Comparison of ENCODE assay signal across 9 cellular contexts in the genomic region with DNA sequence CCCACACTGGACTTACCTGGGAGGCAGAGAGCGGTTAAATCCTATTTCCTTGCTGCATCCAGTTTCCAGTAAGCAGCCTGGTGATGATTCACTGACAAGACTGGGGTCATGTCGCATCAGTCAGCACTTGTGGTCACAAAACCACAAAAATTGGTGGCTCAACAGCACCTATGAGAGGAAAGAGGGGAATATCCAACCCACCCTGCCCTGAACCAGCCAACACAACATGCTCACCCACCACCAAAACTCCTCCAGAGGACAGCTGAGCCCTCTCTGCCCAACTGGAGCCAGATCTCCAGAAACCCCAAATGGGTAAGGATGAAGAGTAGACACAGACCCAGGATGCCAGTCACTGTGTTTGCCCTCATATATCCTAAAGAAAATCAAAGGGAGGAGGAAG.
DNase-seq lines count a peak whose midpoint lies in the region; ATAC-seq and TF ChIP-seq lines count a peak whose summit lies in the region.
"Had no signal": no experiment of that assay in that cellular context is flagged by ENCODE, and none has a peak within 500 bp of the region (broad histone marks: within the 10 kb centered on the region; RNA-seq: fewer than 3 reads in every experiment).

No MANE protein-coding gene starts in this region.

- H3K27ac ChIP-seq in muscle layer of duodenum (ENCODE audit: low read length) (peak overlapping the region; percentile 70), OCI-LY7 (ENCODE audit: low read depth, low read length, poor library complexity, severe bottlenecking) (no peak overlapping the region)

- peaks cover 61 to 95% of the 10 kb centered on the region in 2 donors for H3K4me1 ChIP-seq in muscle layer of duodenum (ENCODE audit: control insufficient read depth in 1 of 2, insufficient read depth in 2 of 2, low read length in 2 of 2)
- H3K4me1 ChIP-seq in OCI-LY7 (ENCODE audit: insufficient read depth, low read length, poor library complexity, severe bottlenecking), result peaks cover 5% of the 10 kb centered on the region

- H3K9me3 ChIP-seq in muscle layer of duodenum (ENCODE audit: control insufficient read depth in 1 of 2, low read length in 2 of 2) (no peaks in the 10 kb centered on the region), OCI-LY7 (ENCODE audit: low read length) (no peaks in the 10 kb centered on the region)

- H3K36me3 Mint-ChIP-seq in activated naive CD4-positive, alpha-beta T cell treated with anti-CD3 and anti-CD28 coated beads, Interleukin-2, amount 50 U/mL, for 72 hours, result peaks cover 7 to 34% of the 10 kb centered on the region in 2 donors

- intact Hi-C loops in OCI-LY7 (cut with micrococcal nuclease; ENCODE audit: unreplicated experiment), result no loop called here

- H3K9me2 ChIP-seq in OCI-LY7 (ENCODE audit: insufficient read depth, low read length), result no peaks in the 10 kb centered on the region

- POLR2A ChIA-PET in OCI-LY7 (lab: Charles Lee), result interaction anchor here (0.6 kb wide), 1 partner anchor 163 kb away, joined by 5 read pairs; no protein-coding TSS in a partner anchor

- DNase-seq in stimulated activated naive CD4-positive, alpha-beta T cell treated with Interleukin-2 at 50 U/mL for 16 hours (lab: John Stamatoyannopoulos, UW), result peak; percentile 41
- DNase-seq in stimulated activated naive CD4-positive, alpha-beta T cell (lab: John Stamatoyannopoulos, UW), result no peak
- peak; percentile 47 to 72 for DNase-seq in activated naive CD4-positive, alpha-beta T cell treated with anti-CD3 and anti-CD28 coated beads, Interleukin-2, amount 50 U/mL, for 72 hours (ENCODE audit: low spot score in 2 of 2)
- no peak for DNase-seq in omental fat pad (ENCODE audit: low spot score)
- no peak for DNase-seq in OCI-LY7 (ENCODE audit: low spot score)
- DNase-seq in T1000 (lab: John Stamatoyannopoulos, UW), result no peak
- no peak for DNase-seq in putamen (ENCODE audit: low spot score)

- H4K20me1 ChIP-seq in OCI-LY7 (ENCODE audit: insufficient read depth, low read length), result no peaks in the 10 kb centered on the region

- H3K27me3 ChIP-seq in muscle layer of duodenum (ENCODE audit: low read depth, low read length), result no peaks in the 10 kb centered on the region

- peak; percentile 79 to 91 for ATAC-seq in activated naive CD4-positive, alpha-beta T cell treated with anti-CD3 and anti-CD28 coated beads, Interleukin-2, amount 50 U/mL, for 72 hours
- no peak for ATAC-seq in omental fat pad (ENCODE audit: low FRiP score)

- H3K4me3 ChIP-seq in muscle layer of duodenum (ENCODE audit: low read depth in 1 of 2, low read length in 2 of 2), result peak overlapping the region in 1 of 2 donors; percentile 13
- no peak overlapping the region for H3K4me3 ChIP-seq in OCI-LY7 (ENCODE audit: low read depth, low read length, poor library complexity, severe bottlenecking)

- H3K36me3 ChIP-seq in muscle layer of duodenum (ENCODE audit: control insufficient read depth in 1 of 2, insufficient read depth in 2 of 2, low read length in 2 of 2) (peaks cover 70% of the 10 kb centered on the region in 2 donors), OCI-LY7 (ENCODE audit: insufficient read depth, low read length) (peaks cover 21% of the 10 kb centered on the region; the same call in 1 of the 2 replicates)

- TF ChIP-seq CTCF in omental fat pad (IDR thresholded peaks at IDR 0.05), result no peak
- no peak for TF ChIP-seq CTCF in OCI-LY7 (conservative IDR thresholded peaks at IDR 0.05; ENCODE audit: low read length)

- BruUV-seq in OCI-LY7 (replicated peaks; lab: Mats Ljungman, UMichigan), result no TSS peak

- peak overlapping the region; percentile 94 to 98 for H3K27ac Mint-ChIP-seq in activated naive CD4-positive, alpha-beta T cell treated with anti-CD3 and anti-CD28 coated beads, Interleukin-2, amount 50 U/mL, for 72 hours

- H3K9me3 Mint-ChIP-seq in activated naive CD4-positive, alpha-beta T cell treated with anti-CD3 and anti-CD28 coated beads, Interleukin-2, amount 50 U/mL, for 72 hours, result no peaks in the 10 kb centered on the region

- H3K79me2 ChIP-seq in OCI-LY7 (ENCODE audit: insufficient read depth, low read depth, low read length), result no peaks in the 10 kb centered on the region

- no peak overlapping the region for H3K4me2 ChIP-seq in OCI-LY7 (ENCODE audit: low read length)

- H2AFZ ChIP-seq in OCI-LY7 (ENCODE audit: low read length), result no peak overlapping the region
- H2AFZ ChIP-seq: parathyroid adenoma had no signal

- CTCF ChIA-PET in OCI-LY7 (lab: Charles Lee; ENCODE audit: unreplicated experiment), result interaction anchor here (0.6 kb wide), 1 partner anchor 101 kb away, joined by 3 read pairs; no protein-coding TSS in a partner anchor

Comparison
In these comparisons a context has a peak if more than half of its experiments do, and no peak if none do; other contexts are left out.
1. DNase-seq: peak in stimulated activated naive CD4-positive, alpha-beta T cell treated with Interleukin-2 at 50 U/mL for 16 hours (single experiment) and activated naive CD4-positive, alpha-beta T cell treated with anti-CD3 and anti-CD28 coated beads, Interleukin-2, amount 50 U/mL, for 72 hours (2 of 2); none in stimulated activated naive CD4-positive, alpha-beta T cell (0 of 6), omental fat pad (single experiment), OCI-LY7 (single experiment), T1000 (single experiment) and putamen (single experiment).